20 cellular contexts compared by ENCODE assay signal in the genomic region with DNA sequence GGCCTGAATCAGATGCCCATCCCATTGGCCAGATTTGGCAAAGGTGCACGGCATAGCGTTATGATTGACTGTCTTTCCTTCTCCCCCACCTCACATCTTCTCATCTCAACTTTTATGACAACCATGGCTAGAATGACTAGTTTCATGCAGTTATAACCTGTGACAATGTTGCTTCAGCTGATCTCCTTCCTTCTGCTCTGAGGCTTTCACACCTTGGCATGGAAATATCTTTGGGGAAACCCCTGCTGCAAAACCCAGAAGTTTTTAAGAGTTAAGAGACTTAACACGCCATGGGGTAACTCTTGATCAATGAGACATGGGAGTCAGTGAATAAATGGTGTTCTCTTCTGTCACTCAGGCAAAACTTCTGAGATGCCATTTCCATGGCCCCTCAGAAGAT.
DNase-seq lines count a peak whose midpoint lies in the region; ATAC-seq lines count a peak whose summit lies in the region.
"Had no signal": no experiment of that assay in that cellular context is flagged by ENCODE, and none has a peak within 500 bp of the region (broad histone marks: within the 10 kb centered on the region; RNA-seq: fewer than 3 reads in every experiment).

No MANE protein-coding gene starts in this region.

- H3K27ac Mint-ChIP-seq in activated CD4-positive, alpha-beta memory T cell treated with anti-CD3 and anti-CD28 coated beads for 36 hours = no peak overlapping the region
- no peak overlapping the region for H3K27ac Mint-ChIP-seq in activated CD4-positive, alpha-beta memory T cell treated with anti-CD3 and anti-CD28 coated beads, Interleukin-2, amount 10 ng/mL, durations not matched to agents 7 days and 5 days
- peak overlapping the region; percentile 10 for H3K27ac Mint-ChIP-seq in stimulated activated naive CD8-positive, alpha-beta T cell treated with anti-CD3 and anti-CD28 coated beads, Interleukin-15, Interleukin-2, amounts not matched to agents 100 ng/mL and 50 ng/mL, for 24 hours
- H3K27ac Mint-ChIP-seq: CD8-positive, alpha-beta memory T cell had no signal

- peaks cover 7% of the 10 kb centered on the region for H3K4me1 Mint-ChIP-seq in activated CD4-positive, alpha-beta memory T cell treated with anti-CD3 and anti-CD28 coated beads for 36 hours (ENCODE audit: low read depth)
- no peaks in the 10 kb centered on the region for H3K4me1 Mint-ChIP-seq in activated CD4-positive, alpha-beta memory T cell treated with anti-CD3 and anti-CD28 coated beads, Interleukin-2, amount 10 ng/mL, durations not matched to agents 7 days and 5 days
- peaks cover 9% of the 10 kb centered on the region for H3K4me1 Mint-ChIP-seq in stimulated activated naive CD8-positive, alpha-beta T cell treated with anti-CD3 and anti-CD28 coated beads, Interleukin-15, Interleukin-2, amounts not matched to agents 100 ng/mL and 50 ng/mL, for 24 hours (ENCODE audit: low read depth)
- H3K4me1 Mint-ChIP-seq: CD8-positive, alpha-beta memory T cell had no signal

- POLR2A ChIA-PET in activated CD4-positive, alpha-beta memory T cell treated with anti-CD3 and anti-CD28 coated beads for 36 hours (lab: Charles Lee) = no interaction called here
- POLR2A ChIA-PET in activated CD4-positive, alpha-beta memory T cell treated with anti-CD3 and anti-CD28 coated beads, Interleukin-2, amount 10 ng/mL, durations not matched to agents 7 days and 5 days (lab: Charles Lee) = no interaction called here

- DNase-seq in activated CD4-positive, alpha-beta memory T cell treated with anti-CD3 and anti-CD28 coated beads for 36 hours = peak; percentile 24
- DNase-seq in activated CD4-positive, alpha-beta memory T cell treated with anti-CD3 and anti-CD28 coated beads, Interleukin-2, amount 10 ng/mL, durations not matched to agents 7 days and 5 days = no peak
- DNase-seq in stimulated activated CD4-positive, alpha-beta T cell treated with anti-CD3 and anti-CD28 coated beads, Interleukin-15, amount 100 ng/mL, for 24 hours = peak; percentile 11
- DNase-seq in stimulated activated CD4-positive, alpha-beta T cell treated with anti-CD3 and anti-CD28 coated beads, Interleukin-12 subunit alpha, Interleukin-12 subunit beta, amount 100 ng/mL, for 4 hours = no peak
- DNase-seq in kidney glomerular epithelial cell (lab: John Stamatoyannopoulos, UW) = no peak
- DNase-seq: CD8-positive, alpha-beta memory T cell; DMS79 treated with DMSO at 0.1 percent for 48 hours; GOT3; KG1; NCI-H1436; NCI-H2029; NCI-H2171 treated with DMSO at 0.1 percent for 48 hours; NCI-H446 treated with DMSO at 0.1 percent for 48 hours; NCI-H748 treated with DMSO at 0.1 percent for 48 hours; RPMI8226 had no signal

- no peaks in the 10 kb centered on the region for H3K36me3 Mint-ChIP-seq in activated CD4-positive, alpha-beta memory T cell treated with anti-CD3 and anti-CD28 coated beads for 36 hours
- no peaks in the 10 kb centered on the region for H3K36me3 Mint-ChIP-seq in activated CD4-positive, alpha-beta memory T cell treated with anti-CD3 and anti-CD28 coated beads, Interleukin-2, amount 10 ng/mL, durations not matched to agents 7 days and 5 days (ENCODE audit: low read depth)
- H3K36me3 Mint-ChIP-seq in stimulated activated naive CD8-positive, alpha-beta T cell treated with anti-CD3 and anti-CD28 coated beads, Interleukin-15, Interleukin-2, amounts not matched to agents 100 ng/mL and 50 ng/mL, for 24 hours (ENCODE audit: low read depth) = no peaks in the 10 kb centered on the region
- H3K36me3 Mint-ChIP-seq: CD8-positive, alpha-beta memory T cell had no signal

- peaks cover 14% of the 10 kb centered on the region for H3K27me3 Mint-ChIP-seq in activated CD4-positive, alpha-beta memory T cell treated with anti-CD3 and anti-CD28 coated beads for 36 hours
- H3K27me3 Mint-ChIP-seq in activated CD4-positive, alpha-beta memory T cell treated with anti-CD3 and anti-CD28 coated beads, Interleukin-2, amount 10 ng/mL, durations not matched to agents 7 days and 5 days = peaks cover 3% of the 10 kb centered on the region
- peaks cover 30% of the 10 kb centered on the region for H3K27me3 Mint-ChIP-seq in stimulated activated naive CD8-positive, alpha-beta T cell treated with anti-CD3 and anti-CD28 coated beads, Interleukin-15, Interleukin-2, amounts not matched to agents 100 ng/mL and 50 ng/mL, for 24 hours

- CTCF ChIA-PET in activated CD4-positive, alpha-beta memory T cell treated with anti-CD3 and anti-CD28 coated beads for 36 hours (lab: Charles Lee) = no interaction called here
- CTCF ChIA-PET in activated CD4-positive, alpha-beta memory T cell treated with anti-CD3 and anti-CD28 coated beads, Interleukin-2, amount 10 ng/mL, durations not matched to agents 7 days and 5 days (lab: Charles Lee) = no interaction called here

- intact Hi-C loops in activated CD4-positive, alpha-beta memory T cell treated with anti-CD3 and anti-CD28 coated beads for 36 hours (cut with micrococcal nuclease) = no loop called here

- no peak overlapping the region for H3K4me3 Mint-ChIP-seq in activated CD4-positive, alpha-beta memory T cell treated with anti-CD3 and anti-CD28 coated beads for 36 hours
- H3K4me3 Mint-ChIP-seq in activated CD4-positive, alpha-beta memory T cell treated with anti-CD3 and anti-CD28 coated beads, Interleukin-2, amount 10 ng/mL, durations not matched to agents 7 days and 5 days = no peak overlapping the region
- no peak overlapping the region for H3K4me3 Mint-ChIP-seq in stimulated activated naive CD8-positive, alpha-beta T cell treated with anti-CD3 and anti-CD28 coated beads, Interleukin-15, Interleukin-2, amounts not matched to agents 100 ng/mL and 50 ng/mL, for 24 hours
- H3K4me3 Mint-ChIP-seq: CD8-positive, alpha-beta memory T cell had no signal

- no peaks in the 10 kb centered on the region for H3K9me3 Mint-ChIP-seq in activated CD4-positive, alpha-beta memory T cell treated with anti-CD3 and anti-CD28 coated beads for 36 hours
- H3K9me3 Mint-ChIP-seq in activated CD4-positive, alpha-beta memory T cell treated with anti-CD3 and anti-CD28 coated beads, Interleukin-2, amount 10 ng/mL, durations not matched to agents 7 days and 5 days = no peaks in the 10 kb centered on the region
- H3K9me3 Mint-ChIP-seq in stimulated activated naive CD8-positive, alpha-beta T cell treated with anti-CD3 and anti-CD28 coated beads, Interleukin-15, Interleukin-2, amounts not matched to agents 100 ng/mL and 50 ng/mL, for 24 hours = no peaks in the 10 kb centered on the region
- H3K9me3 Mint-ChIP-seq: CD8-positive, alpha-beta memory T cell had no signal

- ATAC-seq in HG03442 (IDR thresholded peaks at IDR 0.05; ENCODE audit: unreplicated experiment) (peak; percentile 46), HG03460 (IDR thresholded peaks at IDR 0.05; ENCODE audit: unreplicated experiment) (no peak)
- ATAC-seq: A549, HepG2 had no signal

Comparison
In these comparisons a context has a peak if more than half of its experiments do, and no peak if none do; other contexts are left out.
1. DNase-seq: peak in activated CD4-positive, alpha-beta memory T cell treated with anti-CD3 and anti-CD28 coated beads for 36 hours (single experiment) and stimulated activated CD4-positive, alpha-beta T cell treated with anti-CD3 and anti-CD28 coated beads, Interleukin-15, amount 100 ng/mL, for 24 hours (single experiment); none in activated CD4-positive, alpha-beta memory T cell treated with anti-CD3 and anti-CD28 coated beads, Interleukin-2, amount 10 ng/mL, durations not matched to agents 7 days and 5 days (single experiment), stimulated activated CD4-positive, alpha-beta T cell treated with anti-CD3 and anti-CD28 coated beads, Interleukin-12 subunit alpha, Interleukin-12 subunit beta, amount 100 ng/mL, for 4 hours (single experiment) and kidney glomerular epithelial cell (single experiment).